21 cellular contexts compared by ENCODE assay signal in genomic region chr2:48692292-48692691, GRCh38.
"Had no signal": no experiment of that assay in that cellular context is flagged by ENCODE, and none has a peak within 500 bp of the region (broad histone marks: within the 10 kb centered on the region; RNA-seq: fewer than 3 reads in every experiment).

No MANE protein-coding gene starts in this region.

- DNase-seq: activated CD4-positive, alpha-beta memory T cell treated with anti-CD3 and anti-CD28 coated beads, Interleukin-2, amount 10 ng/mL, durations not matched to agents 7 days and 5 days; activated CD4-positive, alpha-beta T cell treated with anti-CD3 and anti-CD28 coated beads, Interleukin-2, amount 10 ng/mL, durations not matched to agents 24 days and 14 days; activated T-cell treated with anti-CD3 and anti-CD28 coated beads for 4 hours; aorta; central memory CD4-positive, alpha-beta T cell; head of caudate nucleus; hypothalamus; left colon; mucosa of descending colon; sigmoid colon; stimulated activated CD4-positive, alpha-beta T cell treated with anti-CD3 and anti-CD28 coated beads, Interleukin-15, amount 100 ng/mL, for 24 hours; stomach; T-helper 17 cell had no signal

- H3K4me3 ChIP-seq: gastroesophageal sphincter, mucosa of descending colon, sigmoid colon, smooth muscle cell, stomach, suprapubic skin, tibial nerve, vagina had no signal

- H3K36me3 ChIP-seq: sigmoid colon, stomach, suprapubic skin, tibial nerve, vagina had no signal

- H3K4me1 ChIP-seq: sigmoid colon, stomach, suprapubic skin, tibial nerve, vagina had no signal

- H3K27ac ChIP-seq: stomach, suprapubic skin, tibial nerve, vagina had no signal

- H3K27me3 ChIP-seq: gastroesophageal sphincter, sigmoid colon, stomach, suprapubic skin, tibial nerve, vagina had no signal

- H3K4me2 ChIP-seq: smooth muscle cell had no signal

- ATAC-seq: activated CD4-positive, CD25-positive, alpha-beta regulatory T cell treated with anti-CD3 and anti-CD28 coated beads, Interleukin-2, amount 50 U/mL, for 24 hours; activated naive CD4-positive, alpha-beta T cell treated with anti-CD3 and anti-CD28 coated beads, Interleukin-2, amount 50 U/mL, for 72 hours; gastroesophageal sphincter; left colon; mucosa of descending colon; stimulated activated memory B cell treated with anti-CD40 and anti-IgM and Interleukin-4, amounts not matched to agents 10 μg/mL and 1 μg/mL and 100 μg/mL, for 72 hours; T-helper 17 cell had no signal

- H3K9me3 ChIP-seq: gastroesophageal sphincter, mucosa of descending colon, stomach, suprapubic skin, tibial nerve, vagina had no signal
